In genomic region chr15:74843445-74843828, GRCh38 we compare ENCODE assay signal across 1 cellular context.
TF ChIP-seq lines count a peak whose summit lies in the region.

No MANE protein-coding gene starts in this region.

TF ChIP-seq in H1, 55 proteins besides CTCF, POLR2A, EP300 and RAD21:
- TF ChIP-seq RXRA (IDR thresholded peaks at IDR 0.05; ENCODE audit: insufficient read depth, low read depth, low read length) (no peak), ASH2L (IDR thresholded peaks at IDR 0.05; ENCODE audit: low read length) (peak; percentile 22)
- TF ChIP-seq, protein P1, sequence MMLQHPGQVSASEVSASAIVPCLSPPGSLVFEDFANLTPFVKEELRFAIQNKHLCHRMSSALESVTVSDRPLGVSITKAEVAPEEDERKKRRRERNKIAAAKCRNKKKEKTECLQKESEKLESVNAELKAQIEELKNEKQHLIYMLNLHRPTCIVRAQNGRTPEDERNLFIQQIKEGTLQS (IDR thresholded peaks at IDR 0.05; ENCODE audit: insufficient read depth, low read depth, low read length), result no peak
